17 cellular contexts compared by ENCODE assay signal in genomic region chr6:68506911-68507310, GRCh38.
A peak's percentile ranks its signal among the peaks of the same experiment; 100 is the strongest.
DNase-seq lines count a peak whose midpoint lies in the region; ATAC-seq and TF ChIP-seq lines count a peak whose summit lies in the region.
"Had no signal": no experiment of that assay in that cellular context is flagged by ENCODE, and none has a peak within 500 bp of the region (broad histone marks: within the 10 kb centered on the region; RNA-seq: fewer than 3 reads in every experiment).

No MANE protein-coding gene starts in this region.

- TF ChIP-seq CTCF in RWPE2 (IDR thresholded peaks at IDR 0.05; ENCODE audit: poor library complexity, severe bottlenecking): no peak

- H3K27me3 ChIP-seq in RWPE2 (ENCODE audit: insufficient read depth, poor library complexity, severe bottlenecking): peaks cover 3% of the 10 kb centered on the region
- H3K27me3 ChIP-seq: BLaER1 treated with 17β-estradiol and CSF1 and Interleukin-3, amounts not matched to agents 10 nM and 100 nM had no signal

- no peak overlapping the region for H3K4me3 ChIP-seq in RWPE2 (ENCODE audit: severe bottlenecking)
- H3K4me3 ChIP-seq: A549; BLaER1 treated with 17β-estradiol and CSF1 and Interleukin-3, amounts not matched to agents 10 nM and 100 nM; GM12878 had no signal

- no peaks in the 10 kb centered on the region for H3K36me3 ChIP-seq in RWPE2 (ENCODE audit: low read depth)
- H3K36me3 ChIP-seq: BLaER1 treated with 17β-estradiol and CSF1 and Interleukin-3, amounts not matched to agents 10 nM and 100 nM had no signal

- no peak overlapping the region for H3K27ac ChIP-seq in RWPE2 (ENCODE audit: poor library complexity, severe bottlenecking)
- H3K27ac ChIP-seq: 22Rv1; A549; BLaER1 treated with 17β-estradiol and CSF1 and Interleukin-3, amounts not matched to agents 10 nM and 100 nM; C4-2B had no signal

- peak; percentile 33; the same call in 1 of the 3 replicates for ATAC-seq in RWPE2 (ENCODE audit: low read depth)
- ATAC-seq: A549; CD8-positive, alpha-beta T cell; GM12878 had no signal

- H3K9me3 ChIP-seq in RWPE2 (ENCODE audit: severe bottlenecking): no peaks in the 10 kb centered on the region
- H3K9me3 ChIP-seq: A549; BLaER1 treated with 17β-estradiol and CSF1 and Interleukin-3, amounts not matched to agents 10 nM and 100 nM; Caco-2 had no signal

- no peaks in the 10 kb centered on the region for H3K4me1 ChIP-seq in RWPE2 (ENCODE audit: insufficient read depth, poor library complexity, severe bottlenecking)
- H3K4me1 ChIP-seq: A549; BLaER1 treated with 17β-estradiol and CSF1 and Interleukin-3, amounts not matched to agents 10 nM and 100 nM; Caco-2 had no signal

- DNase-seq in ELR (ENCODE audit: low read depth) (peak; percentile 5), M059J (ENCODE audit: low read depth) (peak; percentile 8), RWPE2 (ENCODE audit: low spot score) (no peak), NCI-H2227 (lab: John Stamatoyannopoulos, UW; ENCODE audit: unreplicated experiment) (no peak)
- DNase-seq in stimulated activated CD4-positive, alpha-beta T cell treated with anti-CD3 and anti-CD28 coated beads, Interleukin-2, amount 100 ng/mL, for 48 hours: no peak
- DNase-seq: AML-193; Caco-2; Calu3; CD4-positive, alpha-beta T cell; CD8-positive, alpha-beta T cell; DMS79 treated with DMSO at 0.1 percent for 48 hours; GDM1 had no signal

Comparison
In these comparisons a context has a peak if more than half of its experiments do, and no peak if none do; other contexts are left out.
1. DNase-seq: peak in ELR (single experiment) and M059J (single experiment); none in RWPE2 (single experiment), stimulated activated CD4-positive, alpha-beta T cell treated with anti-CD3 and anti-CD28 coated beads, Interleukin-2, amount 100 ng/mL, for 48 hours (0 of 2) and NCI-H2227 (single experiment).